Comparison of ENCODE assay signal across 8 cellular contexts in genomic region chr2:207337234-207338219, GRCh38.
DNase-seq lines count a peak whose midpoint lies in the region; ATAC-seq and TF ChIP-seq lines count a peak whose summit lies in the region.

No MANE protein-coding gene starts in this region.

- no peak for TF ChIP-seq CTCF in GM10248 (IDR thresholded peaks at IDR 0.05; ENCODE audit: control extremely low read depth, extremely low read depth, low read depth, missing control alignments)
- no peak for TF ChIP-seq CTCF in Caco-2 (IDR thresholded peaks at IDR 0.05; ENCODE audit: insufficient read depth in 1 of 2, low read depth in 1 of 2, low read length in 1 of 2, severe bottlenecking in 1 of 2, unreplicated experiment in 1 of 2)
- TF ChIP-seq CTCF in osteoblast (IDR thresholded peaks at IDR 0.05; ENCODE audit: extremely low read depth, low read depth, low read length) = no peak

- H3K27me3 ChIP-seq in MG63 = no peaks in the 10 kb centered on the region
- H3K27me3 ChIP-seq in Caco-2 (replicated peaks; ENCODE audit: control insufficient read depth, insufficient read depth, low read length) = no peaks in the 10 kb centered on the region; the same call in 1 of the 2 replicates
- H3K27me3 ChIP-seq in osteoblast (ENCODE audit: insufficient read depth, low read length) = no peaks in the 10 kb centered on the region

- no peak overlapping the region for H3K27ac ChIP-seq in osteoblast (ENCODE audit: low read depth, low read length)

- H3K36me3 Mint-ChIP-seq in Caco-2 (ENCODE audit: insufficient read depth, unreplicated experiment) = no peaks in the 10 kb centered on the region

- H3K9me3 Mint-ChIP-seq in Caco-2 (ENCODE audit: unreplicated experiment) = no peaks in the 10 kb centered on the region

- POLR2A ChIA-PET in GM10248 (lab: Yijun Ruan, JAX) = no interaction called here
- POLR2A ChIA-PET in Caco-2 (lab: Charles Lee) = no interaction called here

- H3K4me3 Mint-ChIP-seq in Caco-2 (ENCODE audit: unreplicated experiment) = no peak overlapping the region

- H2AFZ ChIP-seq in osteoblast (ENCODE audit: low read length) = no peak overlapping the region

- H3K36me3 ChIP-seq in MG63 = no peaks in the 10 kb centered on the region
- no peaks in the 10 kb centered on the region for H3K36me3 ChIP-seq in Caco-2 (ENCODE audit: control insufficient read depth, insufficient read depth, low read length)
- H3K36me3 ChIP-seq in osteoblast (ENCODE audit: insufficient read depth, low read length) = no peaks in the 10 kb centered on the region

- H4K20me1 ChIP-seq in osteoblast (ENCODE audit: insufficient read depth, low read length) = no peaks in the 10 kb centered on the region

- no peaks in the 10 kb centered on the region for H3K4me1 Mint-ChIP-seq in Caco-2 (ENCODE audit: low read depth, unreplicated experiment)

- no peaks in the 10 kb centered on the region for H3K79me2 ChIP-seq in osteoblast (ENCODE audit: insufficient read depth, low read length)

- H3K4me3 ChIP-seq in MG63 (no peak overlapping the region), Caco-2 (ENCODE audit: low read depth, low read length) (no peak overlapping the region), osteoblast (ENCODE audit: insufficient read depth, low read length) (no peak overlapping the region)

- H3K27me3 Mint-ChIP-seq in Caco-2 (ENCODE audit: insufficient read depth, unreplicated experiment) = peaks cover 2% of the 10 kb centered on the region

- no TSS peak for BruUV-seq in Caco-2 (replicated peaks; lab: Mats Ljungman, UMichigan)

- intact Hi-C loops in Caco-2 (cut with micrococcal nuclease; ENCODE audit: unreplicated experiment) = no loop called here

- DNase-seq in EH (ENCODE audit: low read depth) = peak; percentile 41
- DNase-seq in MG63 = peak; percentile 30
- DNase-seq in epidermal melanocyte (ENCODE audit: insufficient read length, low spot score) = peak; percentile 49
- DNase-seq in GM10248 (ENCODE audit: extremely low spot score) = no peak
- DNase-seq in Caco-2 = no peak
- DNase-seq in NCI-H510A treated with DMSO at 0.1 percent for 48 hours (lab: John Stamatoyannopoulos, UW) = no peak
- DNase-seq in osteoblast (ENCODE audit: insufficient read length, low spot score, missing footprints) = no peak

- H3K9me3 ChIP-seq in MG63 (no peaks in the 10 kb centered on the region), Caco-2 (no peaks in the 10 kb centered on the region), osteoblast (ENCODE audit: low read depth, low read length) (no peaks in the 10 kb centered on the region)

- CTCF ChIA-PET in GM10248 (lab: Yijun Ruan, JAX) (interaction anchor here (1.1 to 5.5 kb wide), 8 partner anchors 8 to 196 kb away, joined by 3 to 25 read pairs (median 4); no protein-coding TSS in a partner anchor), Caco-2 (lab: Charles Lee) (no interaction called here)

- no peak overlapping the region for H3K4me2 ChIP-seq in osteoblast (ENCODE audit: insufficient read depth, low read length)

- peak; percentile 32 for ATAC-seq in GM19463 (IDR thresholded peaks at IDR 0.05; ENCODE audit: unreplicated experiment)

- no peak overlapping the region for H3K27ac Mint-ChIP-seq in Caco-2 (ENCODE audit: unreplicated experiment)

- no peaks in the 10 kb centered on the region for H3K4me1 ChIP-seq in Caco-2
- H3K4me1 ChIP-seq in osteoblast (ENCODE audit: insufficient read depth, low read length) = peaks cover 23% of the 10 kb centered on the region

Comparison
In these comparisons a context has a peak if more than half of its experiments do, and no peak if none do; other contexts are left out.
1. DNase-seq: peak in EH (single experiment), MG63 (single experiment) and epidermal melanocyte (single experiment); none in GM10248 (single experiment), Caco-2 (0 of 2), NCI-H510A treated with DMSO at 0.1 percent for 48 hours (single experiment) and osteoblast (single experiment).